31 cellular contexts compared by ENCODE assay signal in the genomic region with DNA sequence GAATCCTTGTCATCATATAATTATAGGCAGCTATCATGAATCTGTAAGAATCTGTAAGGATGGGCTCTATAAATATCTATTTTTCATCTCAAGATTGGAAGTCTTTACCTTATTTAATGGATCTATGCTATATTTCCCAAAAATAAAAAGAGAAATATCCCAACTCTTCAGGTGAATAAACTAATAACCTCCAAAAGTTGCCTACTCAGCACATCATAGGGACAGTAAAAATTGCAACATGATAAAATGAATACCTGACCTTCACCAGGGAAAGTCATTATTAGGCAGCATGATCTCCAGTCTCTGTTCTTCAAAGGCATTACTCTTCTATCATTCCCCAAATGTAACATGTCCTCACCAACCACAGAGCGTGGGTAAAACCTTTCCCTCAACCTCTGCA.
"Had no signal": no experiment of that assay in that cellular context is flagged by ENCODE, and none has a peak within 500 bp of the region (broad histone marks: within the 10 kb centered on the region; RNA-seq: fewer than 3 reads in every experiment).

No MANE protein-coding gene starts in this region.

- H3K4me1 Mint-ChIP-seq: natural killer cell; stimulated activated memory B cell treated with anti-CD40 and anti-IgM and Interleukin-4, amounts not matched to agents 10 μg/mL and 1 μg/mL and 100 μg/mL, for 72 hours; stimulated activated naive CD8-positive, alpha-beta T cell treated with anti-CD3 and anti-CD28 coated beads, Interleukin-15, amount 100 ng/mL, for 72 hours had no signal

- H3K27me3 Mint-ChIP-seq: progenitor cell of endocrine pancreas; stimulated activated memory B cell treated with anti-CD40 and anti-IgM and Interleukin-4, amounts not matched to agents 10 μg/mL and 1 μg/mL and 100 μg/mL, for 72 hours; stimulated activated naive CD8-positive, alpha-beta T cell treated with anti-CD3 and anti-CD28 coated beads, Interleukin-15, amount 100 ng/mL, for 72 hours had no signal

- H3K36me3 Mint-ChIP-seq: natural killer cell; neural progenitor cell; stimulated activated memory B cell treated with anti-CD40 and anti-IgM and Interleukin-4, amounts not matched to agents 10 μg/mL and 1 μg/mL and 100 μg/mL, for 72 hours; type B pancreatic cell had no signal

- H3K9me3 ChIP-seq: ovary, psoas muscle, spleen, suprapubic skin, testis, tibial artery, transverse colon, upper lobe of right lung, vagina had no signal

- H2AFZ ChIP-seq: neural progenitor cell, parathyroid adenoma had no signal

- H3K27me3 ChIP-seq: neural progenitor cell, ovary, spleen, suprapubic skin, testis, tibial artery, transverse colon, upper lobe of right lung, vagina had no signal

- DNase-seq: natural killer cell; occipital lobe; ovary; posterior cingulate gyrus; psoas muscle; right cardiac atrium; spleen; stimulated activated CD4-positive, alpha-beta T cell treated with anti-CD3 and anti-CD28 coated beads, Interleukin-12 subunit alpha, Interleukin-12 subunit beta, amount 100 ng/mL, for 4 hours; stimulated activated CD4-positive, alpha-beta T cell treated with anti-CD3 and anti-CD28 coated beads, Interleukin-1b, Interleukin-23, amount 100 ng/mL, for 48 hours; stimulated activated CD4-positive, alpha-beta T cell treated with anti-CD3 and anti-CD28 coated beads, Interleukin-4, amount 100 ng/mL, for 1 hour; stimulated activated CD4-positive, alpha-beta T cell treated with anti-CD3 and anti-CD28 coated beads, Interleukin-4, amount 100 ng/mL, for 4 hours; stimulated activated CD8-positive, alpha-beta memory T cell treated with anti-CD3 and anti-CD28 coated beads, Interleukin-4, amount 100 ng/mL, for 48 hours; stimulated activated naive CD4-positive, alpha-beta T cell; stimulated activated naive CD8-positive, alpha-beta T cell treated with anti-CD3 and anti-CD28 coated beads, Interleukin-15, amount 100 ng/mL, for 72 hours; stimulated activated naive CD8-positive, alpha-beta T cell treated with anti-CD3 and anti-CD28 coated beads, Interleukin-15, Interleukin-2, amounts not matched to agents 100 U/mL and 50 U/mL, for 24 hours; substantia nigra; testis; tibial artery; transverse colon; upper lobe of right lung had no signal

- H3K4me2 ChIP-seq: neural progenitor cell, smooth muscle cell had no signal

- H3K27ac Mint-ChIP-seq: natural killer cell; neural progenitor cell; progenitor cell of endocrine pancreas; stimulated activated memory B cell treated with anti-CD40 and anti-IgM and Interleukin-4, amounts not matched to agents 10 μg/mL and 1 μg/mL and 100 μg/mL, for 72 hours; stimulated activated naive CD8-positive, alpha-beta T cell treated with anti-CD3 and anti-CD28 coated beads, Interleukin-15, amount 100 ng/mL, for 72 hours; type B pancreatic cell had no signal

- H3K9ac ChIP-seq: neural progenitor cell, parathyroid adenoma had no signal

- H3K4me1 ChIP-seq: parathyroid adenoma, psoas muscle, spleen, suprapubic skin, testis, transverse colon, upper lobe of right lung had no signal

- ATAC-seq: natural killer cell; psoas muscle; right cardiac atrium; sciatic nerve; stimulated activated memory B cell treated with anti-CD40 and anti-IgM and Interleukin-4, amounts not matched to agents 10 μg/mL and 1 μg/mL and 100 μg/mL, for 72 hours; stimulated activated naive CD8-positive, alpha-beta T cell treated with anti-CD3 and anti-CD28 coated beads, Interleukin-15, amount 100 ng/mL, for 72 hours; stimulated activated naive CD8-positive, alpha-beta T cell treated with anti-CD3 and anti-CD28 coated beads, Interleukin-15, Interleukin-2, amounts not matched to agents 100 U/mL and 50 U/mL, for 24 hours; upper lobe of right lung had no signal

- H3K4me3 ChIP-seq: neural progenitor cell, ovary, psoas muscle, skin epidermis, smooth muscle cell, spleen, suprapubic skin, testis, tibial artery, transverse colon, upper lobe of right lung, vagina had no signal

- H3K4me3 Mint-ChIP-seq: natural killer cell; nephron; neural progenitor cell; stimulated activated memory B cell treated with anti-CD40 and anti-IgM and Interleukin-4, amounts not matched to agents 10 μg/mL and 1 μg/mL and 100 μg/mL, for 72 hours; stimulated activated naive CD8-positive, alpha-beta T cell treated with anti-CD3 and anti-CD28 coated beads, Interleukin-15, amount 100 ng/mL, for 72 hours; type B pancreatic cell had no signal

- H3K79me2 ChIP-seq: parathyroid adenoma had no signal

- H3K9me3 Mint-ChIP-seq: nephron; neural progenitor cell; stimulated activated naive CD8-positive, alpha-beta T cell treated with anti-CD3 and anti-CD28 coated beads, Interleukin-15, amount 100 ng/mL, for 72 hours; type B pancreatic cell had no signal

- H3K27ac ChIP-seq: neural progenitor cell, ovary, parathyroid adenoma, psoas muscle, skin epidermis, spleen, suprapubic skin, testis, tibial artery, transverse colon, upper lobe of right lung, vagina had no signal

- H3K36me3 ChIP-seq: neural progenitor cell, ovary, spleen, suprapubic skin, tibial artery, transverse colon, upper lobe of right lung, vagina had no signal
